Comparison of ENCODE assay signal across 2 cellular contexts in the genomic region with DNA sequence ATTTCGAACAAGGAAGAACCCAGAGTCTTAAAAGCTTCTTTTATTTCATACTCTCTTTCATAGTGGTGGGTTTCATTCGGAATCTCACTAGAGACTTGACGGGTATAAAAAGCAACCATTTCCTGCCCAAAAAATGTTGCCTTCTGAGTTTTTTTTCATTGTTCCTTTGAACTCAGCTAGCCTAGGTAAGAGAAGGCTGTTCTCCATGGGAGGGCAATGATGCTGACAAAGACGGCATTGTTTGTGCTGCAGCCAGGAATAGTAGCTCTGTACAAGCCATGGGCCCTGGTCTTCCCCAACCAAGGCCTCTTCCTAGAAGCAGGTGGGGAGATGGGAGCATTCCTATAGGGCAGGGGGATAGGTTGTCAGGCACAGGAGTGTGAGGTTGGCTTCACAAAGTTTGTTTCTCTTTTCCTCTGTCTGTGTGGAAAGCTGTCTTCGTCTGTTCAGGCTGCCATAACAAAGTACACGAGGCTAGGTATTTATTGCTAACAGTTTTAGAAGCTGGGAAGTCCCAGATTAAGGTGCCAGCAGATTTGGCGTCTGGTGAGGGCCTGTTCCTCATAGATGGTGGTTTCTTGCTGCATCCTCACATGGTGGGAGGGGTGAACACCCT.
A peak's percentile ranks its signal among the peaks of the same experiment; 100 is the strongest.
TF ChIP-seq lines count a peak whose summit lies in the region.

No MANE protein-coding gene starts in this region.

TF ChIP-seq in HepG2, 621 proteins besides CTCF, POLR2A, EP300 and RAD21 (continues in another document):
- TF ChIP-seq, protein P1, sequence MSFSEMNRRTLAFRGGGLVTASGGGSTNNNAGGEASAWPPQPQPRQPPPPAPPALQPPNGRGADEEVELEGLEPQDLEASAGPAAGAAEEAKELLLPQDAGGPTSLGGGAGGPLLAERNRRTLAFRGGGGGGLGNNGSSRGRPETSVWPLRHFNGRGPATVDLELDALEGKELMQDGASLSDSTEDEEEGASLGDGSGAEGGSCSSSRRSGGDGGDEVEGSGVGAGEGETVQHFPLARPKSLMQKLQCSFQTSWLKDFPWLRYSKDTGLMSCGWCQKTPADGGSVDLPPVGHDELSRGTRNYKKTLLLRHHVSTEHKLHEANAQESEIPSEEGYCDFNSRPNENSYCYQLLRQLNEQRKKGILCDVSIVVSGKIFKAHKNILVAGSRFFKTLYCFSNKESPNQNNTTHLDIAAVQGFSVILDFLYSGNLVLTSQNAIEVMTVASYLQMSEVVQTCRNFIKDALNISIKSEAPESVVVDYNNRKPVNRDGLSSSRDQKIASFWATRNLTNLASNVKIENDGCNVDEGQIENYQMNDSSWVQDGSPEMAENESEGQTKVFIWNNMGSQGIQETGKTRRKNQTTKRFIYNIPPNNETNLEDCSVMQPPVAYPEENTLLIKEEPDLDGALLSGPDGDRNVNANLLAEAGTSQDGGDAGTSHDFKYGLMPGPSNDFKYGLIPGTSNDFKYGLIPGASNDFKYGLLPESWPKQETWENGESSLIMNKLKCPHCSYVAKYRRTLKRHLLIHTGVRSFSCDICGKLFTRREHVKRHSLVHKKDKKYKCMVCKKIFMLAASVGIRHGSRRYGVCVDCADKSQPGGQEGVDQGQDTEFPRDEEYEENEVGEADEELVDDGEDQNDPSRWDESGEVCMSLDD (CRISPR knock-in tag; IDR thresholded peaks at IDR 0.05; ENCODE audit: borderline replicate concordance) = no peak
- TF ChIP-seq ZNF12 (CRISPR knock-in tag; IDR thresholded peaks at IDR 0.05) = peak; percentile 6; the same call in 1 of the 2 replicates
- TF ChIP-seq SOX13 (IDR thresholded peaks at IDR 0.05) = no peak
- TF ChIP-seq SOX13 (CRISPR knock-in tag; conservative IDR thresholded peaks at IDR 0.05 in 1 of 2, IDR thresholded peaks at IDR 0.05 in 1 of 2) = peak in 1 of 2 experiments; percentile 62; a peak in 1 of 4 replicates
- no peak for TF ChIP-seq HNRNPH1 (optimal IDR thresholded peaks at IDR 0.05; ENCODE audit: low read depth, low read length)
- TF ChIP-seq HNRNPUL1 (IDR thresholded peaks at IDR 0.05; ENCODE audit: low read depth, low read length) = no peak
- TF ChIP-seq, protein P2, sequence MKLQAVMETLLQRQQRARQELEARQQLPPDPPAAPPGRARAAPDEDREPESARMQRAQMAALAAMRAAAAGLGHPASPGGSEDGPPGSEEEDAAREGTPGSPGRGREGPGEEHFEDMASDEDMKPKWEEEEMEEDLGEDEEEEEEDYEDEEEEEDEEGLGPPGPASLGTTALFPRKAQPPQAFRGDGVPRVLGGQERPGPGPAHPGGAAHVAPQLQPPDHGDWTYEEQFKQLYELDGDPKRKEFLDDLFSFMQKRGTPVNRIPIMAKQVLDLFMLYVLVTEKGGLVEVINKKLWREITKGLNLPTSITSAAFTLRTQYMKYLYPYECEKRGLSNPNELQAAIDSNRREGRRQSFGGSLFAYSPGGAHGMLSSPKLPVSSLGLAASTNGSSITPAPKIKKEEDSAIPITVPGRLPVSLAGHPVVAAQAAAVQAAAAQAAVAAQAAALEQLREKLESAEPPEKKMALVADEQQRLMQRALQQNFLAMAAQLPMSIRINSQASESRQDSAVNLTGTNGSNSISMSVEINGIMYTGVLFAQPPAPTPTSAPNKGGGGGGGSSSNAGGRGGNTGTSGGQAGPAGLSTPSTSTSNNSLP (IDR thresholded peaks at IDR 0.05; ENCODE audit: low read depth, low read length) = no peak
- TF ChIP-seq, protein P3, sequence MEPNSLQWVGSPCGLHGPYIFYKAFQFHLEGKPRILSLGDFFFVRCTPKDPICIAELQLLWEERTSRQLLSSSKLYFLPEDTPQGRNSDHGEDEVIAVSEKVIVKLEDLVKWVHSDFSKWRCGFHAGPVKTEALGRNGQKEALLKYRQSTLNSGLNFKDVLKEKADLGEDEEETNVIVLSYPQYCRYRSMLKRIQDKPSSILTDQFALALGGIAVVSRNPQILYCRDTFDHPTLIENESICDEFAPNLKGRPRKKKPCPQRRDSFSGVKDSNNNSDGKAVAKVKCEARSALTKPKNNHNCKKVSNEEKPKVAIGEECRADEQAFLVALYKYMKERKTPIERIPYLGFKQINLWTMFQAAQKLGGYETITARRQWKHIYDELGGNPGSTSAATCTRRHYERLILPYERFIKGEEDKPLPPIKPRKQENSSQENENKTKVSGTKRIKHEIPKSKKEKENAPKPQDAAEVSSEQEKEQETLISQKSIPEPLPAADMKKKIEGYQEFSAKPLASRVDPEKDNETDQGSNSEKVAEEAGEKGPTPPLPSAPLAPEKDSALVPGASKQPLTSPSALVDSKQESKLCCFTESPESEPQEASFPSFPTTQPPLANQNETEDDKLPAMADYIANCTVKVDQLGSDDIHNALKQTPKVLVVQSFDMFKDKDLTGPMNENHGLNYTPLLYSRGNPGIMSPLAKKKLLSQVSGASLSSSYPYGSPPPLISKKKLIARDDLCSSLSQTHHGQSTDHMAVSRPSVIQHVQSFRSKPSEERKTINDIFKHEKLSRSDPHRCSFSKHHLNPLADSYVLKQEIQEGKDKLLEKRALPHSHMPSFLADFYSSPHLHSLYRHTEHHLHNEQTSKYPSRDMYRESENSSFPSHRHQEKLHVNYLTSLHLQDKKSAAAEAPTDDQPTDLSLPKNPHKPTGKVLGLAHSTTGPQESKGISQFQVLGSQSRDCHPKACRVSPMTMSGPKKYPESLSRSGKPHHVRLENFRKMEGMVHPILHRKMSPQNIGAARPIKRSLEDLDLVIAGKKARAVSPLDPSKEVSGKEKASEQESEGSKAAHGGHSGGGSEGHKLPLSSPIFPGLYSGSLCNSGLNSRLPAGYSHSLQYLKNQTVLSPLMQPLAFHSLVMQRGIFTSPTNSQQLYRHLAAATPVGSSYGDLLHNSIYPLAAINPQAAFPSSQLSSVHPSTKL (CRISPR knock-in tag; IDR thresholded peaks at IDR 0.05) = peak; percentile 15; the same call in 1 of the 2 replicates
- TF ChIP-seq ZNF850 (CRISPR knock-in tag; conservative IDR thresholded peaks at IDR 0.05) = no peak
- 0 out of 2 replicates have a peak, but pooled peaks have one; percentile 62 for TF ChIP-seq ZNF136 (CRISPR knock-in tag; IDR thresholded peaks at IDR 0.05; ENCODE audit: low read depth)
- TF ChIP-seq ZFP1 (CRISPR knock-in tag; IDR thresholded peaks at IDR 0.05) = no peak
- no peak for TF ChIP-seq KLF11 (CRISPR knock-in tag; IDR thresholded peaks at IDR 0.05)
- no peak for TF ChIP-seq PHF5A (CRISPR knock-in tag; IDR thresholded peaks at IDR 0.05; ENCODE audit: low read depth, unreplicated experiment)
- TF ChIP-seq ZNF780A (CRISPR knock-in tag; IDR thresholded peaks at IDR 0.05) = no peak
- TF ChIP-seq ZNF224 (CRISPR knock-in tag; IDR thresholded peaks at IDR 0.05) = no peak
- TF ChIP-seq ZSCAN5A (CRISPR knock-in tag; IDR thresholded peaks at IDR 0.05; ENCODE audit: borderline replicate concordance) = no peak
- TF ChIP-seq ONECUT2 (CRISPR knock-in tag; IDR thresholded peaks at IDR 0.05) = no peak
- peak; percentile 47 for TF ChIP-seq XRCC5 (optimal IDR thresholded peaks at IDR 0.05; ENCODE audit: low read length)
- 0 out of 2 replicates have a peak, but pooled peaks have one; percentile 37 for TF ChIP-seq ZNF44 (CRISPR knock-in tag; IDR thresholded peaks at IDR 0.05)

TF ChIP-seq in GM12878, 131 proteins besides CTCF, POLR2A, EP300 and RAD21:
- TF ChIP-seq, protein P4, sequence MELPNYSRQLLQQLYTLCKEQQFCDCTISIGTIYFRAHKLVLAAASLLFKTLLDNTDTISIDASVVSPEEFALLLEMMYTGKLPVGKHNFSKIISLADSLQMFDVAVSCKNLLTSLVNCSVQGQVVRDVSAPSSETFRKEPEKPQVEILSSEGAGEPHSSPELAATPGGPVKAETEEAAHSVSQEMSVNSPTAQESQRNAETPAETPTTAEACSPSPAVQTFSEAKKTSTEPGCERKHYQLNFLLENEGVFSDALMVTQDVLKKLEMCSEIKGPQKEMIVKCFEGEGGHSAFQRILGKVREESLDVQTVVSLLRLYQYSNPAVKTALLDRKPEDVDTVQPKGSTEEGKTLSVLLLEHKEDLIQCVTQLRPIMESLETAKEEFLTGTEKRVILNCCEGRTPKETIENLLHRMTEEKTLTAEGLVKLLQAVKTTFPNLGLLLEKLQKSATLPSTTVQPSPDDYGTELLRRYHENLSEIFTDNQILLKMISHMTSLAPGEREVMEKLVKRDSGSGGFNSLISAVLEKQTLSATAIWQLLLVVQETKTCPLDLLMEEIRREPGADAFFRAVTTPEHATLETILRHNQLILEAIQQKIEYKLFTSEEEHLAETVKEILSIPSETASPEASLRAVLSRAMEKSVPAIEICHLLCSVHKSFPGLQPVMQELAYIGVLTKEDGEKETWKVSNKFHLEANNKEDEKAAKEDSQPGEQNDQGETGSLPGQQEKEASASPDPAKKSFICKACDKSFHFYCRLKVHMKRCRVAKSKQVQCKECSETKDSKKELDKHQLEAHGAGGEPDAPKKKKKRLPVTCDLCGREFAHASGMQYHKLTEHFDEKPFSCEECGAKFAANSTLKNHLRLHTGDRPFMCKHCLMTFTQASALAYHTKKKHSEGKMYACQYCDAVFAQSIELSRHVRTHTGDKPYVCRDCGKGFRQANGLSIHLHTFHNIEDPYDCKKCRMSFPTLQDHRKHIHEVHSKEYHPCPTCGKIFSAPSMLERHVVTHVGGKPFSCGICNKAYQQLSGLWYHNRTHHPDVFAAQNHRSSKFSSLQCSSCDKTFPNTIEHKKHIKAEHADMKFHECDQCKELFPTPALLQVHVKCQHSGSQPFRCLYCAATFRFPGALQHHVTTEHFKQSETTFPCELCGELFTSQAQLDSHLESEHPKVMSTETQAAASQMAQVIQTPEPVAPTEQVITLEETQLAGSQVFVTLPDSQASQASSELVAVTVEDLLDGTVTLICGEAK (IDR thresholded peaks at IDR 0.05; ENCODE audit: borderline replicate concordance) = no peak
- TF ChIP-seq CEBPB (IDR thresholded peaks at IDR 0.05; ENCODE audit: borderline replicate concordance in 1 of 2, low read depth in 2 of 2, low read length in 2 of 2) (no peak), TAF1 (IDR thresholded peaks at IDR 0.05; ENCODE audit: borderline replicate concordance, low read depth, low read length) (no peak), KAT2A (conservative IDR thresholded peaks at IDR 0.05; ENCODE audit: control insufficient read depth, low read depth, low read length) (no peak), BCLAF1 (IDR thresholded peaks at IDR 0.05) (no peak), MEF2B (IDR thresholded peaks at IDR 0.05; ENCODE audit: partially characterized antibody, poor library complexity, severe bottlenecking) (no peak), ZBED1 (IDR thresholded peaks at IDR 0.05; ENCODE audit: borderline replicate concordance) (no peak), SMAD5 (IDR thresholded peaks at IDR 0.05; ENCODE audit: low read depth) (no peak), IRF5 (IDR thresholded peaks at IDR 0.05; ENCODE audit: borderline replicate concordance) (no peak), RBBP5 (conservative IDR thresholded peaks at IDR 0.05) (no peak), TARDBP (IDR thresholded peaks at IDR 0.05; ENCODE audit: borderline replicate concordance) (no peak), SREBF2 (IDR thresholded peaks at IDR 0.05; ENCODE audit: low read length) (no peak), HSF1 (IDR thresholded peaks at IDR 0.05; ENCODE audit: low read depth, low read length) (no peak), NBN (IDR thresholded peaks at IDR 0.05) (no peak), DPF2 (IDR thresholded peaks at IDR 0.05) (no peak), JUND (IDR thresholded peaks at IDR 0.05; ENCODE audit: low read depth, low read length) (no peak), POLR2AphosphoS2 (IDR thresholded peaks at IDR 0.05; ENCODE audit: low read depth, low read length) (no peak)
- TF ChIP-seq, protein P5, sequence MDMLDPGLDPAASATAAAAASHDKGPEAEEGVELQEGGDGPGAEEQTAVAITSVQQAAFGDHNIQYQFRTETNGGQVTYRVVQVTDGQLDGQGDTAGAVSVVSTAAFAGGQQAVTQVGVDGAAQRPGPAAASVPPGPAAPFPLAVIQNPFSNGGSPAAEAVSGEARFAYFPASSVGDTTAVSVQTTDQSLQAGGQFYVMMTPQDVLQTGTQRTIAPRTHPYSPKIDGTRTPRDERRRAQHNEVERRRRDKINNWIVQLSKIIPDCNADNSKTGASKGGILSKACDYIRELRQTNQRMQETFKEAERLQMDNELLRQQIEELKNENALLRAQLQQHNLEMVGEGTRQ (IDR thresholded peaks at IDR 0.05; ENCODE audit: borderline replicate concordance, low read depth, low read length) = no peak
